Comparison of ENCODE assay signal across 9 cellular contexts in the genomic region with DNA sequence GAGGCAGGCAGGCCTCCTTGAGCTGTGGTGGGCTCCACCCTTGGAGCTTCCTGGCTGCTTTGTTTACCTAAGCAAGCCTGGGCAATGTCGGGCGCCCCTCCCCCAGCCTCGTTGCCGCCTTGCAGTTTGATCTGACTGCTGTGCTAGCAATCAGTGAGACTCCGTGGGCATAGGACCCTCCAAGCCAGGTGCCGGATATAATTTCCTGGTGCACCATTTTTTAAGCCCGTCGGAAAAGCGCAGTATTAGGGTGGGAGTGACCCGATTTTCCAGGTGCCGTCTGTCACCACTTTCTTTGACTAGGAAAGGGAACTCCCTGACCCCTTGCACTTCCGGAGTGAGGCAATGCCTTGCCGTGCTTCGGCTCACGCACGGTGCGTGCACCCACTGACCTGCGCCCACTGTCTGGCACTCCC. TPM values are rescaled to one million over a fixed set of nuclear protein-coding genes. Genes with fewer than 3 reads are reported as not detected.
DNase-seq lines count a peak whose midpoint lies in the region; ATAC-seq, FAIRE-seq and TF ChIP-seq lines count a peak whose summit lies in the region.
"Not testable (repeated sequence)": the region's sequence is repeated elsewhere in the genome, so short reads cannot be mapped to it uniquely, and the experiment has no call there.
"Had no signal": no experiment of that assay in that cellular context is flagged by ENCODE, and none has a peak within 500 bp of the region (broad histone marks: within the 10 kb centered on the region; RNA-seq: fewer than 3 reads in every experiment).

No MANE protein-coding gene starts in this region.

- not testable (repeated sequence) for TF ChIP-seq CTCF in CD8-positive, alpha-beta T cell (IDR thresholded peaks at IDR 0.05); HepG2 (CRISPR knock-in tag; IDR thresholded peaks at IDR 0.05)

- H3K4me1 ChIP-seq in CD8-positive, alpha-beta T cell (ENCODE audit: insufficient read depth, low read length); HUES48 (ENCODE audit: control insufficient read depth, insufficient read depth, low read length); endocrine pancreas (ENCODE audit: control insufficient read depth, insufficient read depth, low read length); HepG2 (ENCODE audit: insufficient read depth, low read length): not testable (repeated sequence)

- H3K4me1 Mint-ChIP-seq in CD8-positive, alpha-beta T cell (ENCODE audit: low read depth); activated T-helper 2 cell treated with anti-CD3 and anti-CD28 coated beads, Interferon-gamma antibody, Interleukin-2, Interleukin-4, amounts not matched to agents 10 μg/mL and 5 μg/mL and 100 μg/mL, durations not matched to agents 14 hours and 24 hours and 36 hours (ENCODE audit: low read depth); stimulated activated effector memory CD8-positive, alpha-beta T cell treated with anti-CD3 and anti-CD28 coated beads, Interleukin-12 subunit alpha, Interleukin-12 subunit beta, amount 100 ng/mL, for 72 hours: not testable (repeated sequence)

- peaks cover 14% of the 10 kb centered on the region for H3K27me3 Mint-ChIP-seq in CD8-positive, alpha-beta T cell (ENCODE audit: low read depth)
- not testable (repeated sequence) for H3K27me3 Mint-ChIP-seq in activated T-helper 2 cell treated with anti-CD3 and anti-CD28 coated beads, Interferon-gamma antibody, Interleukin-2, Interleukin-4, amounts not matched to agents 10 μg/mL and 5 μg/mL and 100 μg/mL, durations not matched to agents 14 hours and 24 hours and 36 hours (ENCODE audit: low read depth)

- not testable (repeated sequence) for H3K9me3 Mint-ChIP-seq in CD8-positive, alpha-beta T cell; activated T-helper 2 cell treated with anti-CD3 and anti-CD28 coated beads, Interferon-gamma antibody, Interleukin-2, Interleukin-4, amounts not matched to agents 10 μg/mL and 5 μg/mL and 100 μg/mL, durations not matched to agents 14 hours and 24 hours and 36 hours; stimulated activated effector memory CD8-positive, alpha-beta T cell treated with anti-CD3 and anti-CD28 coated beads, Interleukin-12 subunit alpha, Interleukin-12 subunit beta, amount 100 ng/mL, for 72 hours

- not testable (repeated sequence) for TF ChIP-seq RAD21 in HepG2 (CRISPR knock-in tag; IDR thresholded peaks at IDR 0.05)

- not testable (repeated sequence) for H3K9me3 ChIP-seq in CD8-positive, alpha-beta T cell (ENCODE audit: low read length); HUES48 (ENCODE audit: control insufficient read depth, insufficient read depth, low read length); endocrine pancreas (ENCODE audit: control insufficient read depth, low read length); HepG2 (ENCODE audit: low read length)

- not testable (repeated sequence) for H3K27ac Mint-ChIP-seq in CD8-positive, alpha-beta T cell; activated T-helper 2 cell treated with anti-CD3 and anti-CD28 coated beads, Interferon-gamma antibody, Interleukin-2, Interleukin-4, amounts not matched to agents 10 μg/mL and 5 μg/mL and 100 μg/mL, durations not matched to agents 14 hours and 24 hours and 36 hours; stimulated activated effector memory CD8-positive, alpha-beta T cell treated with anti-CD3 and anti-CD28 coated beads, Interleukin-12 subunit alpha, Interleukin-12 subunit beta, amount 100 ng/mL, for 72 hours

- not testable (repeated sequence) for H3K9ac ChIP-seq in HUES48 (ENCODE audit: low read depth, low read length); endocrine pancreas (ENCODE audit: control insufficient read depth, insufficient read depth, low read length); HepG2 (ENCODE audit: insufficient read depth, low read depth, low read length)

- intact Hi-C loops in CD8-positive, alpha-beta T cell (cut with DNase I, micrococcal nuclease); activated T-helper 2 cell treated with anti-CD3 and anti-CD28 coated beads, Interferon-gamma antibody, Interleukin-2, Interleukin-4, amounts not matched to agents 10 μg/mL and 5 μg/mL and 100 μg/mL, durations not matched to agents 14 hours and 24 hours and 36 hours (cut with micrococcal nuclease); HepG2 (cut with micrococcal nuclease; ENCODE audit: unreplicated experiment): not testable (repeated sequence)

- POLR2A ChIA-PET in CD8-positive, alpha-beta T cell (lab: Charles Lee); HepG2 (lab: Yijun Ruan, JAX): not testable (repeated sequence)

- peak overlapping the region; percentile 50 for H3K4me3 Mint-ChIP-seq in CD8-positive, alpha-beta T cell
- peak overlapping the region; percentile 64 for H3K4me3 Mint-ChIP-seq in activated T-helper 2 cell treated with anti-CD3 and anti-CD28 coated beads, Interferon-gamma antibody, Interleukin-2, Interleukin-4, amounts not matched to agents 10 μg/mL and 5 μg/mL and 100 μg/mL, durations not matched to agents 14 hours and 24 hours and 36 hours (ENCODE audit: low read depth)
- H3K4me3 Mint-ChIP-seq in stimulated activated effector memory CD8-positive, alpha-beta T cell treated with anti-CD3 and anti-CD28 coated beads, Interleukin-12 subunit alpha, Interleukin-12 subunit beta, amount 100 ng/mL, for 72 hours: peak overlapping the region; percentile 32

- not testable (repeated sequence) for H3K36me3 Mint-ChIP-seq in CD8-positive, alpha-beta T cell; activated T-helper 2 cell treated with anti-CD3 and anti-CD28 coated beads, Interferon-gamma antibody, Interleukin-2, Interleukin-4, amounts not matched to agents 10 μg/mL and 5 μg/mL and 100 μg/mL, durations not matched to agents 14 hours and 24 hours and 36 hours (ENCODE audit: low read depth); stimulated activated effector memory CD8-positive, alpha-beta T cell treated with anti-CD3 and anti-CD28 coated beads, Interleukin-12 subunit alpha, Interleukin-12 subunit beta, amount 100 ng/mL, for 72 hours

- not testable (repeated sequence) for H4K20me1 ChIP-seq in HepG2 (ENCODE audit: insufficient read depth, low read length)

- not testable (repeated sequence) for TF ChIP-seq POLR2A in HepG2 (IDR thresholded peaks at IDR 0.05; ENCODE audit: insufficient read depth in 1 of 2, low read depth in 2 of 2, low read length in 2 of 2)

- not testable (repeated sequence) for H3K4me3 ChIP-seq in CD8-positive, alpha-beta T cell (ENCODE audit: low read depth, low read length); HepG2 (replicated peaks in 1 of 3; ENCODE audit: insufficient read depth in 1 of 3, low read depth in 2 of 3, low read length in 3 of 3)
- H3K4me3 ChIP-seq in HUES48 (ENCODE audit: low read depth, low read length) (peak overlapping the region; percentile 58), endocrine pancreas (ENCODE audit: control insufficient read depth, insufficient read depth, low read length) (peak overlapping the region; percentile 18)

- in situ Hi-C loops in HepG2 (cut with HindIII; ENCODE audit: extremely low pct_ligation_motif_present, low pct_unique_long_range_greater_than_20kb): not testable (repeated sequence)

- DNase-seq in CD8-positive, alpha-beta T cell: peak in 1 of 7 experiments; percentile 51
- peak; percentile 3 for DNase-seq in NCI-H345 (lab: John Stamatoyannopoulos, UW)
- peak; percentile 11 for DNase-seq in activated CD4-positive, alpha-beta T cell treated with anti-CD3 and anti-CD28 coated beads for 48 hours
- peak; percentile 14 for DNase-seq in activated T-helper 2 cell treated with anti-CD3 and anti-CD28 coated beads, Interferon-gamma antibody, Interleukin-2, Interleukin-4, amounts not matched to agents 10 μg/mL and 5 μg/mL and 100 μg/mL, durations not matched to agents 14 hours and 24 hours and 36 hours (ENCODE audit: low spot score)
- DNase-seq in HepG2 (ENCODE audit: low spot score); stimulated activated effector memory CD8-positive, alpha-beta T cell treated with anti-CD3 and anti-CD28 coated beads, Interleukin-12 subunit alpha, Interleukin-12 subunit beta, amount 100 ng/mL, for 72 hours (ENCODE audit: low spot score in 2 of 2): not testable (repeated sequence)

- FAIRE-seq in HepG2 (lab: Jason Lieb, UNC): not testable (repeated sequence)

- H2AFZ ChIP-seq in HepG2 (ENCODE audit: low read length): not testable (repeated sequence)

- H3K79me2 ChIP-seq in HepG2 (ENCODE audit: insufficient read depth, low read length): not testable (repeated sequence)

- H3K27me3 ChIP-seq in CD8-positive, alpha-beta T cell (ENCODE audit: insufficient read depth, low read length); HUES48 (ENCODE audit: control insufficient read depth, insufficient read depth, low read length); endocrine pancreas (ENCODE audit: control insufficient read depth, insufficient read depth, low read length); HepG2 (ENCODE audit: control insufficient read depth in 1 of 2, insufficient read depth in 2 of 2, low read length in 2 of 2): not testable (repeated sequence)

- TF ChIP-seq EP300 in HepG2 (IDR thresholded peaks at IDR 0.05; ENCODE audit: low read depth in 2 of 2, low read length in 2 of 2); HepG2 (CRISPR knock-in tag; IDR thresholded peaks at IDR 0.05; ENCODE audit: borderline replicate concordance): not testable (repeated sequence)

- CTCF ChIA-PET in CD8-positive, alpha-beta T cell (lab: Charles Lee); HepG2 (lab: Yijun Ruan, JAX; ENCODE audit: low intra/inter-chr PET ratio, low total read pairs): not testable (repeated sequence)

- ATAC-seq in CD8-positive, alpha-beta T cell; HepG2; stimulated activated effector memory CD8-positive, alpha-beta T cell treated with anti-CD3 and anti-CD28 coated beads, Interleukin-12 subunit alpha, Interleukin-12 subunit beta, amount 100 ng/mL, for 72 hours: not testable (repeated sequence)

- not testable (repeated sequence) for H3K36me3 ChIP-seq in CD8-positive, alpha-beta T cell (ENCODE audit: insufficient read depth, low read length); HUES48 (ENCODE audit: control insufficient read depth, insufficient read depth, low read length); endocrine pancreas (ENCODE audit: control insufficient read depth, insufficient read depth, low read length); HepG2 (replicated peaks in 1 of 2; ENCODE audit: control insufficient read depth in 1 of 2, insufficient read depth in 2 of 2, low read length in 2 of 2)

- BruUV-seq in HepG2 (replicated peaks; lab: Mats Ljungman, UMichigan): not testable (repeated sequence)

- H3K4me2 ChIP-seq in HepG2 (ENCODE audit: low read depth, low read length): peak overlapping the region; percentile 47

- H3K27ac ChIP-seq in CD8-positive, alpha-beta T cell (ENCODE audit: low read depth, low read length); HUES48 (ENCODE audit: low read depth, low read length); HepG2 (ENCODE audit: extremely low read length, insufficient read depth, low read length): not testable (repeated sequence)

- 9% methylated on average over 13 of the region's 18 CpGs for WGBS in HepG2 (ENCODE audit: low lambda C conversion rate)

RNA-seq across cellular contexts. Expression of a gene that starts 45.4 kb away (rescaled TPM):
- total RNA-seq in CD8-positive, alpha-beta T cell: under 1 TPM; 0.11 TPM
- total RNA-seq in activated T-helper 2 cell treated with anti-CD3 and anti-CD28 coated beads, Interferon-gamma antibody, Interleukin-2, Interleukin-4, amounts not matched to agents 10 μg/mL and 5 μg/mL and 100 μg/mL, durations not matched to agents 14 hours and 24 hours and 36 hours: 0.05 and 0.32 TPM in 2 replicates
- not detected in 2 replicates for total RNA-seq in HepG2 (2016; rRNA removed; fragmentation: Illumina TruSeq; extraction: Trizol)
- total RNA-seq in HepG2 (2016; cell fraction: cytosol; rRNA removed; fragmentation: Illumina TruSeq; extraction: Trizol; ENCODE audit: low read depth): not detected in 2 replicates
- not detected in 2 replicates for total RNA-seq in HepG2 (2016; cell fraction: insoluble cytoplasmic fraction; rRNA removed; fragmentation: Illumina TruSeq; extraction: Trizol)
- not detected in 2 replicates for total RNA-seq in HepG2 (2016; cell fraction: membrane; rRNA removed; fragmentation: Illumina TruSeq; extraction: Trizol)
- not detected in 2 replicates for total RNA-seq in HepG2 (2016; cell fraction: nucleus; rRNA removed; fragmentation: Illumina TruSeq; extraction: Trizol)
- not detected in 2 replicates for polyA plus RNA-seq in HepG2 (2011; rRNA removed)
- not detected in 2 replicates for polyA plus RNA-seq in HepG2 (2011; cell fraction: cytosol; rRNA removed)
- polyA plus RNA-seq in HepG2 (2011; cell fraction: nucleus; rRNA removed): not detected in 2 replicates
- not detected in 2 replicates for polyA plus RNA-seq in HepG2 (2012)
- not detected in 2 replicates for polyA plus RNA-seq in HepG2 (2016; cell fraction: cytosol; fragmentation: Illumina TruSeq; extraction: Trizol; ENCODE audit: low read depth)
- not detected in 2 replicates for polyA plus RNA-seq in HepG2 (2016; cell fraction: insoluble cytoplasmic fraction; fragmentation: Illumina TruSeq; extraction: Trizol; ENCODE audit: low read depth)
- not detected in 2 replicates for polyA plus RNA-seq in HepG2 (2016; cell fraction: membrane; fragmentation: Illumina TruSeq; extraction: Trizol; ENCODE audit: low read depth)
- polyA plus RNA-seq in HepG2 (2016; cell fraction: nucleus; fragmentation: Illumina TruSeq; extraction: Trizol; ENCODE audit: insufficient read depth, low read depth): not detected in 2 replicates
- not detected in 2 replicates for polyA minus RNA-seq in HepG2 (2011; rRNA and poly(A)+ RNA removed; ENCODE audit: low replicate concordance)
- polyA minus RNA-seq in HepG2 (2011; cell fraction: cytosol; rRNA and poly(A)+ RNA removed): not detected in 2 replicates
- polyA minus RNA-seq in HepG2 (2011; cell fraction: nucleus; rRNA and poly(A)+ RNA removed): under 0.01 TPM in 1 of 2 replicates, not detected in the other
- polyA plus RNA-seq: aorta had no signal
